Comparison of ENCODE assay signal across 8 cellular contexts in the genomic region with DNA sequence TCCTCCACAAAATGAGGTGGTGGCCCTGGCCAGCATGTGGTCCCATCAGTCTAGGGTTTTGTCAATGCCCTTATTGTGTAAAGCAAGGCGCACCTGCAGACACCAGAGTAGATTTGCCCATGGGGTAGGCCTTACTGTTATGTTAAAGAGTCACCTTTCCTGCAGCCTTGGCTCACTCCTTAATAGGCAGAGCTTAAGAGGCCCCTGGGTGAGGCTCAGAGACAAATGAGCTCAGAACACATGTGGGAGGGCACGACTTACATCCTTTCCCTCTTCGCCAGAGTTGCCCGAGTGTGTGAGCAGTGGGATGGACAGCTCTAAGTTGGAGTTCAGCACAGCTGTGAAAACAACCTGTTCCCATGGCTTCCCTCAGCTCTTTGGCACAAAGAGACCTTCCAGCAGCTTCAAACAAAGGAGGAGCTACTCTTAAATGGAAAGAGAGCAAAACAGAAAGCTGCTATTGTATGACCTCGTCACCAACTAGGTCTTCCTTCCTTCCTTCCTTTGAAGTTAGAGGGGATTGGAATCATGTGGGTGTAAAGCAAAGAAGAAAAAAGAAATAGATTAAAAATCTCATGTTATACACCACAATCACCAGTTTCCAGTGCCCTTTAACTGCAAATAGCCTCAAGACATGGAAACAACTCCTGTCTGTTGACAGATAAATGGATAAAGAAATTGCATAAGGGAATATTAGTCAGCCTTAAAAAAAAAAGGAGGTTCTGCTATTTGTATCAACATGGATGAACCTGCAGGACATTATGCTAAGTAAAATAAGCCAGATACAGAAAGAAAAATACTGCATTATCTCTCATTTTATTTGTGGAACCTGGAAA. TPM values are rescaled to one million over a fixed set of nuclear protein-coding genes. Genes with fewer than 3 reads are reported as not detected.
DNase-seq lines count a peak whose midpoint lies in the region; ATAC-seq, FAIRE-seq and TF ChIP-seq lines count a peak whose summit lies in the region.

No MANE protein-coding gene starts in this region.

- no peak for TF ChIP-seq POLR2A in breast epithelium (IDR thresholded peaks at IDR 0.05)

- no peak overlapping the region for H3K4me3 Mint-ChIP-seq in progenitor cell of endocrine pancreas (ENCODE audit: low read depth)

- H3K27ac ChIP-seq in BLaER1 treated with 17β-estradiol and CSF1 and Interleukin-3, amounts not matched to agents 10 nM and 100 nM, result no peak overlapping the region
- H3K27ac ChIP-seq in breast epithelium, result peak overlapping the region; percentile 62 to 70
- peak overlapping the region; percentile 26 for H3K27ac ChIP-seq in lower lobe of right lung

- no peak for FAIRE-seq in GM19239 (lab: Jason Lieb, UNC)

- H3K9me3 Mint-ChIP-seq in progenitor cell of endocrine pancreas (ENCODE audit: low read depth), result no peaks in the 10 kb centered on the region

- H3K9ac ChIP-seq in BLaER1 treated with 17β-estradiol and CSF1 and Interleukin-3, amounts not matched to agents 10 nM and 100 nM, result no peak overlapping the region

- no peaks in the 10 kb centered on the region for H3K9me3 ChIP-seq in BLaER1 treated with 17β-estradiol and CSF1 and Interleukin-3, amounts not matched to agents 10 nM and 100 nM (replicated peaks in 1 of 11)
- H3K9me3 ChIP-seq in breast epithelium (no peaks in the 10 kb centered on the region), lower lobe of right lung (no peaks in the 10 kb centered on the region)

- no peaks in the 10 kb centered on the region for H4K20me1 ChIP-seq in BLaER1 treated with 17β-estradiol and CSF1 and Interleukin-3, amounts not matched to agents 10 nM and 100 nM

- H3K27me3 Mint-ChIP-seq in progenitor cell of endocrine pancreas, result peaks cover 8% of the 10 kb centered on the region

- H3K4me1 Mint-ChIP-seq in progenitor cell of endocrine pancreas (ENCODE audit: low read depth), result peaks cover 7% of the 10 kb centered on the region

- peak overlapping the region in 7 of 11 experiments; percentile 16 to 45 (median 28); a peak in 9 of 22 replicates for H3K4me2 ChIP-seq in BLaER1 treated with 17β-estradiol and CSF1 and Interleukin-3, amounts not matched to agents 10 nM and 100 nM

- H3K4me3 ChIP-seq in BLaER1 treated with 17β-estradiol and CSF1 and Interleukin-3, amounts not matched to agents 10 nM and 100 nM, result no peak overlapping the region
- H3K4me3 ChIP-seq in breast epithelium (no peak overlapping the region), lower lobe of right lung (no peak overlapping the region)

- no peaks in the 10 kb centered on the region for H3K36me3 ChIP-seq in BLaER1 treated with 17β-estradiol and CSF1 and Interleukin-3, amounts not matched to agents 10 nM and 100 nM
- H3K36me3 ChIP-seq in breast epithelium (no peaks in the 10 kb centered on the region), lower lobe of right lung (no peaks in the 10 kb centered on the region)

- H3K4me1 ChIP-seq in BLaER1 treated with 17β-estradiol and CSF1 and Interleukin-3, amounts not matched to agents 10 nM and 100 nM, result peaks cover 0 to 18% (median 15%) of the 10 kb centered on the region in 10 experiments; a peak in 14 of 20 replicates
- H3K4me1 ChIP-seq in breast epithelium (peaks cover 0 to 4% of the 10 kb centered on the region in 2 donors), lower lobe of right lung (peaks cover 19% of the 10 kb centered on the region)

- no peak overlapping the region for H3K27ac Mint-ChIP-seq in progenitor cell of endocrine pancreas

- no peaks in the 10 kb centered on the region for H3K36me3 Mint-ChIP-seq in progenitor cell of endocrine pancreas (ENCODE audit: insufficient read depth)

- intact Hi-C loops in breast epithelium (cut with DNase I; ENCODE audit: low total_unique reads) (no loop called here), lower lobe of right lung (cut with DNase I) (no loop called here)

- TF ChIP-seq CTCF in breast epithelium (IDR thresholded peaks at IDR 0.05) (no peak), lower lobe of right lung (IDR thresholded peaks at IDR 0.05) (no peak), progenitor cell of endocrine pancreas (IDR thresholded peaks at IDR 0.05; ENCODE audit: unreplicated experiment) (no peak)

- DNase-seq in NCI-H345 (lab: John Stamatoyannopoulos, UW), result peak; percentile 75
- DNase-seq in breast epithelium (ENCODE audit: low spot score in 2 of 2), result no peak
- no peak for DNase-seq in lower lobe of right lung
- DNase-seq in GM19239 (ENCODE audit: insufficient read length, low spot score), result no peak
- DNase-seq in progenitor cell of endocrine pancreas (ENCODE audit: low spot score, unreplicated experiment), result no peak
- no peak for DNase-seq in activated CD4-positive, CD25-positive, alpha-beta regulatory T cell treated with anti-CD3 and anti-CD28 coated beads, Interleukin-2, amount 50 U/mL, for 72 hours

- H3K27me3 ChIP-seq in BLaER1 treated with 17β-estradiol and CSF1 and Interleukin-3, amounts not matched to agents 10 nM and 100 nM, result no peaks in the 10 kb centered on the region
- H3K27me3 ChIP-seq in breast epithelium (no peaks in the 10 kb centered on the region), lower lobe of right lung (ENCODE audit: low read depth) (no peaks in the 10 kb centered on the region)

- ATAC-seq in lower lobe of right lung (peak; percentile 21 to 40), HG03196 (IDR thresholded peaks at IDR 0.05; ENCODE audit: unreplicated experiment) (no peak)

RNA-seq across cellular contexts. Expression of gene XPNPEP1, which starts 11.9 kb away (rescaled TPM):
- total RNA-seq in breast epithelium (10 to 100 TPM; 61.1 to 89.5 (median 89.0) TPM), lower lobe of right lung (52.1 TPM), progenitor cell of endocrine pancreas (40.0 and 66.8 TPM in 2 replicates)

Comparison
In these comparisons a context has a peak if more than half of its experiments do, and no peak if none do; other contexts are left out.
1. H3K27ac ChIP-seq: peak in breast epithelium (2 of 2) and lower lobe of right lung (single experiment); none in BLaER1 treated with 17β-estradiol and CSF1 and Interleukin-3, amounts not matched to agents 10 nM and 100 nM (0 of 11).